In the genomic region with DNA sequence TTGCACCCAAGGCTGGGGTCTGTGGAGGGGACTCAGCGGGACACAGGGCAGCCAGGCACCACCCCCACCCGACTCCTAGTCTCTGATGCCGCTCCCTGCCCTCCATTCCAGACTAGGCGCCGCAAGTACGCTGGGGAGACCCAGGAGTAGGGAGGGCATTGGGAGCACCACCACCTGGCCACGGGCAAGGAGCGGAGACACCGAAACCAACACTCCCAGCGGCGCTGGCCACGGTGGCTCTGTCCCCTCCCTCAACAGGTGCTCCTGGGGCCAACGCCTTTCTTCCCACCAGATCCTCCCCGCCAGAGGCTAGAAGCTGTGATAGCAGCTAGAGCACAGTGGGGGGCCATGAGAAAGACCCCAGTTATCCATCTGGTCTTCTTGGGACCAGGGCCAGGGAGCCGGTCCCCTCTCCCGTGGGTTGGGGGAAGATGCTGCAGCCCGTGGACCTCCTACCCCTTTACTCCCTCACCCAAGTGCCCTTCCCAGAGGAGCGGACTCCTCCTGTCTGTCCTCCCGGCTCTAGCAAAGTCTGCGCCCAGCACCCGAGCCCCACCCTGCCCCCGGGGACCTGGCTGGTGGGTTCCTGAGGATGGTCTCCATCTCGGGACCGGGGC, we compare ENCODE assay signal across 1 cellular context.
TF ChIP-seq lines count a peak whose summit lies in the region.

No MANE protein-coding gene starts in this region.

TF ChIP-seq in HEK293, 187 proteins besides CTCF, POLR2A, EP300 and RAD21 (continued from another document):
- TF ChIP-seq PATZ1 (tag by site-specific recombination; IDR thresholded peaks at IDR 0.05): peak; percentile 61; the same call in 1 of the 2 replicates
- TF ChIP-seq GLIS2 (tag by site-specific recombination; IDR thresholded peaks at IDR 0.05): peak; percentile 48
- peak; percentile 15; the same call in 1 of the 2 replicates for TF ChIP-seq ZNF394 (tag by site-specific recombination; IDR thresholded peaks at IDR 0.05; ENCODE audit: borderline replicate concordance)
- TF ChIP-seq ZBTB20 (tag by site-specific recombination; IDR thresholded peaks at IDR 0.05): peak; percentile 14; the same call in 1 of the 2 replicates
- 0 out of 2 replicates have a peak, but pooled peaks have one; percentile 29 for TF ChIP-seq SP7 (tag by site-specific recombination; IDR thresholded peaks at IDR 0.05)
- peak; percentile 67; the same call in 1 of the 2 replicates for TF ChIP-seq ZNF600 (tag by site-specific recombination; IDR thresholded peaks at IDR 0.05)
- TF ChIP-seq ZNF26 (tag by site-specific recombination; IDR thresholded peaks at IDR 0.05): no peak
- TF ChIP-seq KLF1 (tag by site-specific recombination; IDR thresholded peaks at IDR 0.05): peak; percentile 77; the same call in 1 of the 2 replicates
- TF ChIP-seq ZNF335 (tag by site-specific recombination; conservative IDR thresholded peaks at IDR 0.05): peak; percentile 54
- peak; percentile 51; the same call in 1 of the 2 replicates for TF ChIP-seq ZNF366 (tag by site-specific recombination; conservative IDR thresholded peaks at IDR 0.05)
- TF ChIP-seq, protein P1, sequence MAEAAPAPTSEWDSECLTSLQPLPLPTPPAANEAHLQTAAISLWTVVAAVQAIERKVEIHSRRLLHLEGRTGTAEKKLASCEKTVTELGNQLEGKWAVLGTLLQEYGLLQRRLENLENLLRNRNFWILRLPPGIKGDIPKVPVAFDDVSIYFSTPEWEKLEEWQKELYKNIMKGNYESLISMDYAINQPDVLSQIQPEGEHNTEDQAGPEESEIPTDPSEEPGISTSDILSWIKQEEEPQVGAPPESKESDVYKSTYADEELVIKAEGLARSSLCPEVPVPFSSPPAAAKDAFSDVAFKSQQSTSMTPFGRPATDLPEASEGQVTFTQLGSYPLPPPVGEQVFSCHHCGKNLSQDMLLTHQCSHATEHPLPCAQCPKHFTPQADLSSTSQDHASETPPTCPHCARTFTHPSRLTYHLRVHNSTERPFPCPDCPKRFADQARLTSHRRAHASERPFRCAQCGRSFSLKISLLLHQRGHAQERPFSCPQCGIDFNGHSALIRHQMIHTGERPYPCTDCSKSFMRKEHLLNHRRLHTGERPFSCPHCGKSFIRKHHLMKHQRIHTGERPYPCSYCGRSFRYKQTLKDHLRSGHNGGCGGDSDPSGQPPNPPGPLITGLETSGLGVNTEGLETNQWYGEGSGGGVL (tag by site-specific recombination; IDR thresholded peaks at IDR 0.05): peak; percentile 31; the same call in 1 of the 2 replicates
- TF ChIP-seq ZNF148 (tag by site-specific recombination; IDR thresholded peaks at IDR 0.05; ENCODE audit: borderline replicate concordance): no peak
- TF ChIP-seq, protein P2, sequence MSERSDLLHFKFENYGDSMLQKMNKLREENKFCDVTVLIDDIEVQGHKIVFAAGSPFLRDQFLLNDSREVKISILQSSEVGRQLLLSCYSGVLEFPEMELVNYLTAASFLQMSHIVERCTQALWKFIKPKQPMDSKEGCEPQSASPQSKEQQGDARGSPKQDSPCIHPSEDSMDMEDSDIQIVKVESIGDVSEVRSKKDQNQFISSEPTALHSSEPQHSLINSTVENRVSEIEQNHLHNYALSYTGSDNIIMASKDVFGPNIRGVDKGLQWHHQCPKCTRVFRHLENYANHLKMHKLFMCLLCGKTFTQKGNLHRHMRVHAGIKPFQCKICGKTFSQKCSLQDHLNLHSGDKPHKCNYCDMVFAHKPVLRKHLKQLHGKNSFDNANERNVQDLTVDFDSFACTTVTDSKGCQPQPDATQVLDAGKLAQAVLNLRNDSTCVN (tag by site-specific recombination; optimal IDR thresholded peaks at IDR 0.05): peak; percentile 47
- TF ChIP-seq PRDM1 (tag by site-specific recombination; IDR thresholded peaks at IDR 0.05): no peak
- peak; percentile 58; the same call in 1 of the 2 replicates for TF ChIP-seq WT1 (tag by site-specific recombination; IDR thresholded peaks at IDR 0.05)
- peak; percentile 25; the same call in 1 of the 2 replicates for TF ChIP-seq ZEB2 (tag by site-specific recombination; IDR thresholded peaks at IDR 0.05)
- TF ChIP-seq ZNF473 (tag by site-specific recombination; IDR thresholded peaks at IDR 0.05): no peak
- no peak for TF ChIP-seq AEBP2 (tag by site-specific recombination; IDR thresholded peaks at IDR 0.05; ENCODE audit: borderline replicate concordance)
- peak; percentile 13; the same call in 1 of the 2 replicates for TF ChIP-seq SP2 (tag by site-specific recombination; IDR thresholded peaks at IDR 0.05)
- peak; percentile 13; the same call in 1 of the 2 replicates for TF ChIP-seq ZBTB17 (tag by site-specific recombination; IDR thresholded peaks at IDR 0.05)
- TF ChIP-seq ZNF426 (tag by site-specific recombination; IDR thresholded peaks at IDR 0.05): no peak
- peak; percentile 67; the same call in 1 of the 2 replicates for TF ChIP-seq KLF7 (tag by site-specific recombination; IDR thresholded peaks at IDR 0.05; ENCODE audit: borderline replicate concordance)
- no peak for TF ChIP-seq ZNF514 (tag by site-specific recombination; IDR thresholded peaks at IDR 0.05)
- 0 out of 2 replicates have a peak, but pooled peaks have one; percentile 16 for TF ChIP-seq EGR2 (tag by site-specific recombination; IDR thresholded peaks at IDR 0.05; ENCODE audit: low read depth)
- TF ChIP-seq IKZF3 (tag by site-specific recombination; IDR thresholded peaks at IDR 0.05): no peak
- TF ChIP-seq ZNF701 (tag by site-specific recombination; IDR thresholded peaks at IDR 0.05): no peak
- TF ChIP-seq ZIC2 (tag by site-specific recombination; IDR thresholded peaks at IDR 0.05): peak; percentile 79
- TF ChIP-seq, protein P3, sequence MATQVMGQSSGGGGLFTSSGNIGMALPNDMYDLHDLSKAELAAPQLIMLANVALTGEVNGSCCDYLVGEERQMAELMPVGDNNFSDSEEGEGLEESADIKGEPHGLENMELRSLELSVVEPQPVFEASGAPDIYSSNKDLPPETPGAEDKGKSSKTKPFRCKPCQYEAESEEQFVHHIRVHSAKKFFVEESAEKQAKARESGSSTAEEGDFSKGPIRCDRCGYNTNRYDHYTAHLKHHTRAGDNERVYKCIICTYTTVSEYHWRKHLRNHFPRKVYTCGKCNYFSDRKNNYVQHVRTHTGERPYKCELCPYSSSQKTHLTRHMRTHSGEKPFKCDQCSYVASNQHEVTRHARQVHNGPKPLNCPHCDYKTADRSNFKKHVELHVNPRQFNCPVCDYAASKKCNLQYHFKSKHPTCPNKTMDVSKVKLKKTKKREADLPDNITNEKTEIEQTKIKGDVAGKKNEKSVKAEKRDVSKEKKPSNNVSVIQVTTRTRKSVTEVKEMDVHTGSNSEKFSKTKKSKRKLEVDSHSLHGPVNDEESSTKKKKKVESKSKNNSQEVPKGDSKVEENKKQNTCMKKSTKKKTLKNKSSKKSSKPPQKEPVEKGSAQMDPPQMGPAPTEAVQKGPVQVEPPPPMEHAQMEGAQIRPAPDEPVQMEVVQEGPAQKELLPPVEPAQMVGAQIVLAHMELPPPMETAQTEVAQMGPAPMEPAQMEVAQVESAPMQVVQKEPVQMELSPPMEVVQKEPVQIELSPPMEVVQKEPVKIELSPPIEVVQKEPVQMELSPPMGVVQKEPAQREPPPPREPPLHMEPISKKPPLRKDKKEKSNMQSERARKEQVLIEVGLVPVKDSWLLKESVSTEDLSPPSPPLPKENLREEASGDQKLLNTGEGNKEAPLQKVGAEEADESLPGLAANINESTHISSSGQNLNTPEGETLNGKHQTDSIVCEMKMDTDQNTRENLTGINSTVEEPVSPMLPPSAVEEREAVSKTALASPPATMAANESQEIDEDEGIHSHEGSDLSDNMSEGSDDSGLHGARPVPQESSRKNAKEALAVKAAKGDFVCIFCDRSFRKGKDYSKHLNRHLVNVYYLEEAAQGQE (tag by site-specific recombination; IDR thresholded peaks at IDR 0.05): peak; percentile 43; the same call in 1 of the 2 replicates
- peak; percentile 93 for TF ChIP-seq SCRT1 (tag by site-specific recombination; IDR thresholded peaks at IDR 0.05; ENCODE audit: borderline replicate concordance)
- 0 out of 2 replicates have a peak, but pooled peaks have one; percentile 26 for TF ChIP-seq KLF8 (tag by site-specific recombination; IDR thresholded peaks at IDR 0.05)
- TF ChIP-seq ZNF10 (tag by site-specific recombination; IDR thresholded peaks at IDR 0.05): peak; percentile 68; the same call in 1 of the 2 replicates
- 0 out of 2 replicates have a peak, but pooled peaks have one; percentile 16 for TF ChIP-seq KLF10 (tag by site-specific recombination; IDR thresholded peaks at IDR 0.05)
- TF ChIP-seq KLF17 (tag by site-specific recombination; IDR thresholded peaks at IDR 0.05): peak; percentile 72
